Comparison of ENCODE assay signal across 8 cellular contexts in genomic region chr2:175180701-175181103, GRCh38. TPM values are rescaled to one million over a fixed set of nuclear protein-coding genes. Genes with fewer than 3 reads are reported as not detected.
DNase-seq lines count a peak whose midpoint lies in the region; ATAC-seq and TF ChIP-seq lines count a peak whose summit lies in the region.

No MANE protein-coding gene starts in this region.

- H3K4me1 ChIP-seq in DND-41 (ENCODE audit: insufficient read depth, low read length) (peaks cover 32% of the 10 kb centered on the region), HUES48 (ENCODE audit: control insufficient read depth, insufficient read depth, low read length) (peaks cover 10% of the 10 kb centered on the region)

- H3K4me3 ChIP-seq in DND-41 (ENCODE audit: low read depth in 1 of 2, low read length in 2 of 2) = peak overlapping the region; percentile 91 to 94
- H3K4me3 ChIP-seq in HUES48 (ENCODE audit: low read depth, low read length) = peak overlapping the region; percentile 95

- peak overlapping the region; percentile 99 for H2AFZ ChIP-seq in DND-41 (ENCODE audit: low read depth, low read length)

- DNase-seq in DND-41 = peak; percentile 77
- DNase-seq in T-helper 1 cell = peak in 3 of 5 donors; percentile 22 to 48 (median 41)
- DNase-seq in MCF 10A (ENCODE audit: unreplicated experiment) = peak; percentile 66
- DNase-seq in iris pigment epithelial cell (ENCODE audit: low read depth) = peak; percentile 54
- DNase-seq in stimulated activated CD4-positive, alpha-beta T cell treated with anti-CD3 and anti-CD28 coated beads, Interleukin-15, amount 100 ng/mL, for 1 hour (ENCODE audit: low read depth in 1 of 2, low spot score in 1 of 2) = peak; percentile 11 to 20
- no peak for DNase-seq in NCI-H1436 treated with DMSO at 0.1 percent for 48 hours (lab: John Stamatoyannopoulos, UW)

- BruUV-seq in MCF 10A (replicated peaks; lab: Mats Ljungman, UMichigan) = no TSS peak

- H3K79me2 ChIP-seq in DND-41 (ENCODE audit: insufficient read depth, low read length) = peaks cover 52% of the 10 kb centered on the region

- H3K27me3 ChIP-seq in DND-41 (ENCODE audit: insufficient read depth, low read length, poor library complexity) = no peaks in the 10 kb centered on the region
- H3K27me3 ChIP-seq in HUES48 (ENCODE audit: control insufficient read depth, insufficient read depth, low read length) = no peaks in the 10 kb centered on the region

- peak overlapping the region; percentile 74 for H3K4me2 ChIP-seq in DND-41 (ENCODE audit: insufficient read depth, low read length)

- H3K9me3 ChIP-seq in DND-41 (ENCODE audit: insufficient read depth, low read length, severe bottlenecking) (no peaks in the 10 kb centered on the region), HUES48 (ENCODE audit: control insufficient read depth, insufficient read depth, low read length) (no peaks in the 10 kb centered on the region)

- peak overlapping the region; percentile 96 for H3K27ac Mint-ChIP-seq in MCF 10A (ENCODE audit: low read depth, unreplicated experiment)

- peak overlapping the region; percentile 95 for H3K9ac ChIP-seq in DND-41 (ENCODE audit: low read depth, low read length)
- H3K9ac ChIP-seq in HUES48 (ENCODE audit: low read depth, low read length) = peak overlapping the region; percentile 84

- peaks cover 19% of the 10 kb centered on the region for H3K4me1 Mint-ChIP-seq in MCF 10A (ENCODE audit: insufficient read depth, unreplicated experiment)

- POLR2A ChIA-PET in MCF 10A (lab: Yijun Ruan, JAX) = interaction anchor here (0.6 to 7.0 kb wide), 12 partner anchors 9 to 821 kb away, joined by 3 to 99 read pairs (median 4); partner anchors contain the start of genes ATF2, CHN1 and LNPK

- peak overlapping the region; percentile 93 for H3K4me3 Mint-ChIP-seq in MCF 10A (ENCODE audit: unreplicated experiment)

- H3K36me3 ChIP-seq in DND-41 (ENCODE audit: insufficient read depth, low read length) (peaks cover 51% of the 10 kb centered on the region), HUES48 (ENCODE audit: control insufficient read depth, insufficient read depth, low read length) (peaks cover 41% of the 10 kb centered on the region)

- CTCF ChIA-PET in MCF 10A (lab: Yijun Ruan, JAX) = no interaction called here

- H3K27ac ChIP-seq in DND-41 (ENCODE audit: low read length) (peak overlapping the region; percentile 95), HUES48 (ENCODE audit: low read depth, low read length) (peak overlapping the region; percentile 84)

- peaks cover 25% of the 10 kb centered on the region for H4K20me1 ChIP-seq in DND-41 (ENCODE audit: insufficient read depth, low read length)

- peak; percentile 82 for ATAC-seq in DND-41 (ENCODE audit: insufficient read depth, low read depth)
- ATAC-seq in GM21360 (IDR thresholded peaks at IDR 0.05; ENCODE audit: unreplicated experiment) = peak; percentile 55

- no peaks in the 10 kb centered on the region for H3K9me3 Mint-ChIP-seq in MCF 10A (ENCODE audit: unreplicated experiment)

- peaks cover 54% of the 10 kb centered on the region for H3K36me3 Mint-ChIP-seq in MCF 10A (ENCODE audit: insufficient read depth, unreplicated experiment)

- intact Hi-C loops in MCF 10A (cut with micrococcal nuclease) = loop anchor here (2.0 to 5.0 kb wide), 2 partner anchors 70 to 143 kb away; no protein-coding TSS in a partner anchor

- TF ChIP-seq CTCF in DND-41 (IDR thresholded peaks at IDR 0.05; ENCODE audit: borderline replicate concordance, extremely low read depth, low read length, poor library complexity, severe bottlenecking) = peak; percentile 33
- no peak for TF ChIP-seq CTCF in MCF 10A (IDR thresholded peaks at IDR 0.05; ENCODE audit: unreplicated experiment)

- no peaks in the 10 kb centered on the region for H3K27me3 Mint-ChIP-seq in MCF 10A (ENCODE audit: insufficient read depth, unreplicated experiment)

RNA-seq across cellular contexts. Expression of gene ATP5MC3, which starts 0.8 kb away (rescaled TPM):
- total RNA-seq in MCF 10A (2022) = 256 and 277 TPM in 2 replicates

RNA-seq across cellular contexts. Expression of gene ATF2, which starts 12.7 kb away (rescaled TPM):
- 58.5 and 63.9 TPM in 2 replicates for total RNA-seq in MCF 10A (2022)
